17 cellular contexts compared by ENCODE assay signal in the genomic region with DNA sequence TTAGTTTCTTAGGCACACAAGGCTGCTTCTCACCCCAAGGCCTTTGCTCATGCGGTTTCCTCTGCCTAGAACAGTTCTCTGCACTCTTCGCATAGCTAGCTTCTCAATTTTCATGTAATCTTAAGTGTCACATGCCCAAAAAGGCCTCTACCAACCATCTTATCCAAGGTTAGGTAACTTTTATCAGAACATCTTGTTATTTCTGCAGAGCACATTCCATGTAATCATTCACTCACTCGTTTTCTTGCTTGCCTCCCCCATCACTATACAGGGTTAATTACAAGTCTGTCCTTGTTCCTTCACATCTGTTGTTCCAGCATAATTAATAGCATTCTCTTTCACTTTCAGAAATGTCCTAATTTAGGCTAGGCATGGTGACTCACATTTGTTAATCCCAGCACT. TPM values are rescaled to one million over a fixed set of nuclear protein-coding genes. Genes with fewer than 3 reads are reported as not detected.
DNase-seq lines count a peak whose midpoint lies in the region; ATAC-seq and TF ChIP-seq lines count a peak whose summit lies in the region.
"Had no signal": no experiment of that assay in that cellular context is flagged by ENCODE, and none has a peak within 500 bp of the region (broad histone marks: within the 10 kb centered on the region; RNA-seq: fewer than 3 reads in every experiment).

No MANE protein-coding gene starts in this region.

- H3K9me3 ChIP-seq in cardiac muscle cell (ENCODE audit: low read depth), result no peaks in the 10 kb centered on the region
- H3K9me3 ChIP-seq in adipocyte (ENCODE audit: control insufficient read depth, low read length), result no peaks in the 10 kb centered on the region
- no peaks in the 10 kb centered on the region for H3K9me3 ChIP-seq in thyroid gland
- no peaks in the 10 kb centered on the region for H3K9me3 ChIP-seq in naive thymus-derived CD4-positive, alpha-beta T cell (ENCODE audit: control insufficient read depth in 2 of 3, low read length in 3 of 3)
- H3K9me3 ChIP-seq: heart left ventricle had no signal

- no peaks in the 10 kb centered on the region for H3K4me1 Mint-ChIP-seq in naive thymus-derived CD4-positive, alpha-beta T cell
- H3K4me1 Mint-ChIP-seq: stimulated activated memory B cell treated with anti-CD40 and anti-IgM and Interleukin-4, amounts not matched to agents 10 μg/mL and 1 μg/mL and 100 μg/mL, for 72 hours had no signal

- no peaks in the 10 kb centered on the region for H3K9me3 Mint-ChIP-seq in naive thymus-derived CD4-positive, alpha-beta T cell
- H3K9me3 Mint-ChIP-seq: CD8-positive, alpha-beta T cell; stimulated activated memory B cell treated with anti-CD40 and anti-IgM and Interleukin-4, amounts not matched to agents 10 μg/mL and 1 μg/mL and 100 μg/mL, for 72 hours; T-helper 1 cell treated with Interleukin-12 subunit alpha and Interleukin-12 subunit beta and Interleukin-4 antibody, amounts not matched to agents 30 μg/mL and 1 μg/mL, for 36 hours had no signal

- H3K27me3 Mint-ChIP-seq in naive thymus-derived CD4-positive, alpha-beta T cell, result no peaks in the 10 kb centered on the region
- H3K27me3 Mint-ChIP-seq: stimulated activated memory B cell treated with anti-CD40 and anti-IgM and Interleukin-4, amounts not matched to agents 10 μg/mL and 1 μg/mL and 100 μg/mL, for 72 hours had no signal

- peaks cover 5 to 38% (median 10%) of the 10 kb centered on the region in 5 donors for H3K36me3 Mint-ChIP-seq in naive thymus-derived CD4-positive, alpha-beta T cell

- H3K27ac Mint-ChIP-seq in naive thymus-derived CD4-positive, alpha-beta T cell, result peak overlapping the region in 2 of 9 donors; percentile 7 to 22
- H3K27ac Mint-ChIP-seq: CD8-positive, alpha-beta T cell; stimulated activated memory B cell treated with anti-CD40 and anti-IgM and Interleukin-4, amounts not matched to agents 10 μg/mL and 1 μg/mL and 100 μg/mL, for 72 hours; T-helper 1 cell treated with Interleukin-12 subunit alpha and Interleukin-12 subunit beta and Interleukin-4 antibody, amounts not matched to agents 30 μg/mL and 1 μg/mL, for 36 hours had no signal

- WGBS in thyroid gland, 2 donors, result 52 to 69% methylated on average over 3 of the region's 3 CpGs

- intact Hi-C loops in Right ventricle myocardium inferior (cut with DNase I) (no loop called here), thyroid gland (cut with DNase I) (no loop called here)
- intact Hi-C loops in naive thymus-derived CD4-positive, alpha-beta T cell (cut with micrococcal nuclease), result no loop called here

- no peak overlapping the region for H3K4me3 Mint-ChIP-seq in naive thymus-derived CD4-positive, alpha-beta T cell
- H3K4me3 Mint-ChIP-seq: CD8-positive, alpha-beta T cell; stimulated activated memory B cell treated with anti-CD40 and anti-IgM and Interleukin-4, amounts not matched to agents 10 μg/mL and 1 μg/mL and 100 μg/mL, for 72 hours; T-helper 1 cell treated with Interleukin-12 subunit alpha and Interleukin-12 subunit beta and Interleukin-4 antibody, amounts not matched to agents 30 μg/mL and 1 μg/mL, for 36 hours had no signal

- ATAC-seq in Right ventricle myocardium inferior, result no peak
- ATAC-seq in naive thymus-derived CD4-positive, alpha-beta T cell, result no peak
- ATAC-seq: CD8-positive, alpha-beta T cell; heart left ventricle; stimulated activated memory B cell treated with anti-CD40 and anti-IgM and Interleukin-4, amounts not matched to agents 10 μg/mL and 1 μg/mL and 100 μg/mL, for 72 hours had no signal

- CTCF ChIA-PET in naive thymus-derived CD4-positive, alpha-beta T cell (lab: Charles Lee), result interaction anchor here (0.8 kb wide), 1 partner anchor 458 kb away, joined by 3 read pairs; no protein-coding TSS in a partner anchor

- TF ChIP-seq POLR2A in thyroid gland (IDR thresholded peaks at IDR 0.05), result peak in 1 of 2 donors; percentile 22

- H3K4me3 ChIP-seq in cardiac muscle cell (no peak overlapping the region), adipocyte (ENCODE audit: low read length) (no peak overlapping the region), thyroid gland (replicated peaks in 1 of 3) (no peak overlapping the region)
- no peak overlapping the region for H3K4me3 ChIP-seq in naive thymus-derived CD4-positive, alpha-beta T cell (ENCODE audit: low read length)
- H3K4me3 ChIP-seq: heart left ventricle had no signal

- H3K27me3 ChIP-seq in cardiac muscle cell (no peaks in the 10 kb centered on the region), adipocyte (replicated peaks; ENCODE audit: control insufficient read depth, insufficient read depth, low read length) (no peaks in the 10 kb centered on the region), thyroid gland (no peaks in the 10 kb centered on the region)
- no peaks in the 10 kb centered on the region for H3K27me3 ChIP-seq in naive thymus-derived CD4-positive, alpha-beta T cell (ENCODE audit: control insufficient read depth in 2 of 2, insufficient read depth in 2 of 2, low read length in 2 of 2)
- H3K27me3 ChIP-seq: heart left ventricle had no signal

- TF ChIP-seq CTCF in cardiac muscle cell (IDR thresholded peaks at IDR 0.05; ENCODE audit: low read depth, low read length) (no peak), thyroid gland (IDR thresholded peaks at IDR 0.05) (no peak)

- H3K27ac ChIP-seq in cardiac muscle cell, result peak overlapping the region; percentile 73
- peak overlapping the region; percentile 45 to 54 (median 51) for H3K27ac ChIP-seq in thyroid gland
- no peak overlapping the region for H3K27ac ChIP-seq in naive thymus-derived CD4-positive, alpha-beta T cell (ENCODE audit: low read depth, low read length)
- H3K27ac ChIP-seq: heart left ventricle, RWPE1 had no signal

- DNase-seq in cardiac muscle cell (ENCODE audit: low read depth in 1 of 2, low spot score in 1 of 2) (peak; percentile 12 to 29), Right ventricle myocardium inferior (ENCODE audit: missing footprints) (no peak), adipocyte (ENCODE audit: low read depth) (peak; percentile 57), iris pigment epithelial cell (ENCODE audit: low read depth) (peak; percentile 77), thyroid gland (peak; percentile 24 to 36), GM19240 (ENCODE audit: insufficient read length, low spot score) (no peak)
- DNase-seq in activated effector memory CD4-positive, alpha-beta T cell treated with Interleukin-2 at 50 U/mL for 16 hours, result no peak
- no peak for DNase-seq in naive thymus-derived CD4-positive, alpha-beta T cell
- DNase-seq: ACHN; activated CD4-positive, alpha-beta T cell treated with anti-CD3 and anti-CD28 coated beads for 1 hour; CD8-positive, alpha-beta T cell; heart left ventricle; midbrain; nucleus accumbens had no signal

- H3K4me1 ChIP-seq in cardiac muscle cell (ENCODE audit: low read depth), result no peaks in the 10 kb centered on the region
- peaks cover 33% of the 10 kb centered on the region for H3K4me1 ChIP-seq in adipocyte (ENCODE audit: control insufficient read depth, insufficient read depth, low read length)
- H3K4me1 ChIP-seq in thyroid gland, result peaks cover 28 to 37% of the 10 kb centered on the region in 2 donors
- H3K4me1 ChIP-seq in naive thymus-derived CD4-positive, alpha-beta T cell (ENCODE audit: control insufficient read depth in 2 of 2, insufficient read depth in 2 of 2, low read length in 2 of 2), result no peaks in the 10 kb centered on the region

- peaks cover 38% of the 10 kb centered on the region for H3K36me3 ChIP-seq in cardiac muscle cell
- H3K36me3 ChIP-seq in adipocyte (ENCODE audit: control insufficient read depth, insufficient read depth, low read length, severe bottlenecking), result peaks cover 40% of the 10 kb centered on the region
- peaks cover 7 to 22% of the 10 kb centered on the region in 2 donors for H3K36me3 ChIP-seq in thyroid gland
- H3K36me3 ChIP-seq in naive thymus-derived CD4-positive, alpha-beta T cell (ENCODE audit: control insufficient read depth in 2 of 3, insufficient read depth in 3 of 3, low read length in 3 of 3), result peaks cover 12 to 48% (median 16%) of the 10 kb centered on the region in 3 experiments

- POLR2A ChIA-PET in naive thymus-derived CD4-positive, alpha-beta T cell (lab: Charles Lee), result no interaction called here

- peak overlapping the region; percentile 44 for H3K9ac ChIP-seq in adipocyte (ENCODE audit: low read length)

RNA-seq across cellular contexts. Expression of a gene that starts 53.8 kb away (rescaled TPM):
- total RNA-seq in cardiac muscle cell, result 9.9 and 16.8 TPM in 2 replicates
- polyA plus RNA-seq in cardiac muscle cell, result 21.4 and 28.6 TPM in 2 replicates
- 16.0 TPM for total RNA-seq in Right ventricle myocardium inferior
- total RNA-seq in thyroid gland, result 10 to 100 TPM; 26.5 to 33.8 (median 32.3) TPM
- total RNA-seq in naive thymus-derived CD4-positive, alpha-beta T cell, result 10 to 100 TPM; 23.6 to 31.9 (median 29.3) TPM
- 10 to 100 TPM in 1 of 2 donors, 1 to 10 TPM in 1; 4.6 to 12.7 TPM for polyA plus RNA-seq in naive thymus-derived CD4-positive, alpha-beta T cell

Comparison
In these comparisons a context has a peak if more than half of its experiments do, and no peak if none do; other contexts are left out.
1. DNase-seq: peak in cardiac muscle cell (2 of 2), adipocyte (single experiment), iris pigment epithelial cell (single experiment) and thyroid gland (2 of 2); none in Right ventricle myocardium inferior (single experiment), activated effector memory CD4-positive, alpha-beta T cell treated with Interleukin-2 at 50 U/mL for 16 hours (single experiment), naive thymus-derived CD4-positive, alpha-beta T cell (0 of 9) and GM19240 (single experiment).